ENCODE assay signal across 1 cellular context in genomic region chr14:50055461-50056228, GRCh38.
TF ChIP-seq lines count a peak whose summit lies in the region.

No MANE protein-coding gene starts in this region.

TF ChIP-seq in H1, 55 proteins besides CTCF, POLR2A, EP300 and RAD21 (continued from another document):
- TF ChIP-seq ATF3 (IDR thresholded peaks at IDR 0.05; ENCODE audit: insufficient read depth, low read depth, low read length) = no peak
- no peak for TF ChIP-seq SUZ12 (IDR thresholded peaks at IDR 0.05; ENCODE audit: low read length)
- no peak for TF ChIP-seq CTBP2 (IDR thresholded peaks at IDR 0.05; ENCODE audit: borderline replicate concordance, insufficient read depth, insufficient read length, low read length)
- no peak for TF ChIP-seq CHD7 (IDR thresholded peaks at IDR 0.05; ENCODE audit: insufficient replicate concordance, low read length)
- no peak for TF ChIP-seq BRCA1 (IDR thresholded peaks at IDR 0.05; ENCODE audit: low read depth, low read length)
- no peak for TF ChIP-seq CREB1 (IDR thresholded peaks at IDR 0.05)
- TF ChIP-seq SRF (IDR thresholded peaks at IDR 0.05; ENCODE audit: low read depth, low read length) = no peak
